Comparison of ENCODE assay signal across 9 cellular contexts in genomic region chr20:48797275-48797825, GRCh38. TPM values are rescaled to one million over a fixed set of nuclear protein-coding genes. Genes with fewer than 3 reads are reported as not detected.
DNase-seq lines count a peak whose midpoint lies in the region; TF ChIP-seq lines count a peak whose summit lies in the region.
"Had no signal": no experiment of that assay in that cellular context is flagged by ENCODE, and none has a peak within 500 bp of the region (broad histone marks: within the 10 kb centered on the region; RNA-seq: fewer than 3 reads in every experiment).

No MANE protein-coding gene starts in this region.

- DNase-seq in SIG-M5 treated with dmso at 0.1 percent for 504 hours (lab: John Stamatoyannopoulos, UW; ENCODE audit: unreplicated experiment) = peak; percentile 53
- DNase-seq in SIG-M5 (lab: John Stamatoyannopoulos, UW) = no peak
- peak; percentile 9 for DNase-seq in chondrocyte (ENCODE audit: low spot score)
- DNase-seq in medulla oblongata (ENCODE audit: extremely low spot score) = peak; percentile 94
- DNase-seq in testis = peak; percentile 29
- DNase-seq in stimulated activated naive CD4-positive, alpha-beta T cell treated with Interleukin-2 at 50 U/mL for 16 hours (lab: John Stamatoyannopoulos, UW) = no peak
- DNase-seq in glomerular visceral epithelial cell (ENCODE audit: extremely low spot score) = no peak
- DNase-seq in NCI-H1930 (lab: John Stamatoyannopoulos, UW) = no peak

- TF ChIP-seq CTCF in chondrocyte (IDR thresholded peaks at IDR 0.05) = no peak
- TF ChIP-seq CTCF in testis (IDR thresholded peaks at IDR 0.05) = no peak

- H3K27ac ChIP-seq in testis = no peak overlapping the region

- WGBS in testis, 2 donors = 76 to 81% methylated on average over 15 of the region's 15 CpGs

- H3K9me3 ChIP-seq in testis = no peaks in the 10 kb centered on the region

- H3K36me3 Mint-ChIP-seq in chondrocyte (ENCODE audit: low read depth) = no peaks in the 10 kb centered on the region

- H3K4me1 ChIP-seq in testis = no peaks in the 10 kb centered on the region

- no peaks in the 10 kb centered on the region for H3K36me3 ChIP-seq in testis (ENCODE audit: low read depth, missing control alignments)

- H3K27me3 ChIP-seq in testis = no peaks in the 10 kb centered on the region

- intact Hi-C loops in testis (cut with DNase I; ENCODE audit: low total_unique reads) = no loop called here

- no peak for TF ChIP-seq POLR2A in testis (IDR thresholded peaks at IDR 0.05)

- H3K9me3 Mint-ChIP-seq in chondrocyte (ENCODE audit: low read depth) = no peaks in the 10 kb centered on the region

- no peak overlapping the region for H3K4me3 Mint-ChIP-seq in chondrocyte (ENCODE audit: unreplicated experiment)

- H3K27me3 Mint-ChIP-seq in chondrocyte (ENCODE audit: low read depth) = peaks cover 14% of the 10 kb centered on the region

- peaks cover 9% of the 10 kb centered on the region for H3K4me1 Mint-ChIP-seq in chondrocyte (ENCODE audit: low read depth)

- H3K27ac Mint-ChIP-seq in chondrocyte (ENCODE audit: unreplicated experiment) = no peak overlapping the region

- H3K4me3 ChIP-seq in testis = no peak overlapping the region
- H3K4me3 ChIP-seq: coronary artery had no signal

RNA-seq across cellular contexts. Expression of gene PREX1, which starts 30.4 kb away (rescaled TPM):
- total RNA-seq in chondrocyte = 3.0 to 5.0 TPM (median 3.3 TPM) in 3 replicates
- 10 to 100 TPM; 27.1 to 36.5 TPM for total RNA-seq in testis
- 18.0 TPM for polyA plus RNA-seq in testis (ENCODE audit: insufficient read depth, low read depth, low replicate concordance)

Comparison
In these comparisons a context has a peak if more than half of its experiments do, and no peak if none do; other contexts are left out.
1. DNase-seq: peak in SIG-M5 treated with dmso at 0.1 percent for 504 hours (single experiment), chondrocyte (single experiment), medulla oblongata (single experiment) and testis (single experiment); none in SIG-M5 (single experiment), stimulated activated naive CD4-positive, alpha-beta T cell treated with Interleukin-2 at 50 U/mL for 16 hours (single experiment), glomerular visceral epithelial cell (single experiment) and NCI-H1930 (0 of 2).